In genomic region chr6:90216081-90216977, GRCh38 we compare ENCODE assay signal across 8 cellular contexts.
DNase-seq lines count a peak whose midpoint lies in the region; ATAC-seq lines count a peak whose summit lies in the region.

No MANE protein-coding gene starts in this region.

- CTCF ChIA-PET in activated naive CD4-positive, alpha-beta T cell treated with anti-CD3 and anti-CD28 coated beads, Interleukin-2, amount 10 ng/mL, durations not matched to agents 7 days and 5 days (lab: Charles Lee), result interaction anchor here (0.7 to 5.6 kb wide), 11 partner anchors 15 to 275 kb away, joined by 3 to 29 read pairs (median 3); no protein-coding TSS in a partner anchor

- no peaks in the 10 kb centered on the region for H3K9me3 ChIP-seq in thymus (ENCODE audit: control insufficient read depth)

- peaks cover under 1% of the 10 kb centered on the region for H3K9me3 Mint-ChIP-seq in activated naive CD4-positive, alpha-beta T cell treated with anti-CD3 and anti-CD28 coated beads, Interleukin-2, amount 10 ng/mL, durations not matched to agents 7 days and 5 days
- no peaks in the 10 kb centered on the region for H3K9me3 Mint-ChIP-seq in immature natural killer cell

- H3K27me3 Mint-ChIP-seq in activated naive CD4-positive, alpha-beta T cell treated with anti-CD3 and anti-CD28 coated beads, Interleukin-2, amount 10 ng/mL, durations not matched to agents 7 days and 5 days, result no peaks in the 10 kb centered on the region
- no peaks in the 10 kb centered on the region for H3K27me3 Mint-ChIP-seq in immature natural killer cell (ENCODE audit: low read depth in 3 of 3)

- H3K4me3 ChIP-seq in thymus (ENCODE audit: low read length), result no peak overlapping the region

- H3K27ac ChIP-seq in thymus (ENCODE audit: low read depth), result peak overlapping the region; percentile 70

- WGBS in thymus, result 58% methylated on average over 14 of the region's 14 CpGs

- ATAC-seq in HG03135 (IDR thresholded peaks at IDR 0.05; ENCODE audit: unreplicated experiment), result peak; percentile 58

- no peak overlapping the region for H3K27ac Mint-ChIP-seq in activated naive CD4-positive, alpha-beta T cell treated with anti-CD3 and anti-CD28 coated beads, Interleukin-2, amount 10 ng/mL, durations not matched to agents 7 days and 5 days
- peak overlapping the region in 4 of 6 donors; percentile 25 to 73 (median 44) for H3K27ac Mint-ChIP-seq in immature natural killer cell

- H3K36me3 Mint-ChIP-seq in activated naive CD4-positive, alpha-beta T cell treated with anti-CD3 and anti-CD28 coated beads, Interleukin-2, amount 10 ng/mL, durations not matched to agents 7 days and 5 days, result peaks cover 34% of the 10 kb centered on the region
- no peaks in the 10 kb centered on the region for H3K36me3 Mint-ChIP-seq in immature natural killer cell

- no peaks in the 10 kb centered on the region for H3K36me3 ChIP-seq in thymus (ENCODE audit: control insufficient read depth, insufficient read depth)

- peak; percentile 56 for DNase-seq in activated naive CD4-positive, alpha-beta T cell treated with anti-CD3 and anti-CD28 coated beads, Interleukin-2, amount 10 ng/mL, durations not matched to agents 7 days and 5 days
- no peak for DNase-seq in activated naive CD4-positive, alpha-beta T cell treated with Interleukin-2 at 50 U/mL for 16 hours
- DNase-seq in UCSD-AML1 (lab: John Stamatoyannopoulos, UW; ENCODE audit: unreplicated experiment) (peak; percentile 37), immature natural killer cell (no peak), NCI-H187 treated with DMSO at 0.1 percent for 48 hours (lab: John Stamatoyannopoulos, UW) (no peak), NCI-H748 (lab: John Stamatoyannopoulos, UW; ENCODE audit: unreplicated experiment) (no peak)

- H3K4me1 ChIP-seq in thymus (ENCODE audit: control insufficient read depth, insufficient read depth, low read length), result peaks cover 38% of the 10 kb centered on the region

- H3K4me1 Mint-ChIP-seq in activated naive CD4-positive, alpha-beta T cell treated with anti-CD3 and anti-CD28 coated beads, Interleukin-2, amount 10 ng/mL, durations not matched to agents 7 days and 5 days, result peaks cover 31% of the 10 kb centered on the region
- H3K4me1 Mint-ChIP-seq in immature natural killer cell, result peaks cover 0 to 2% of the 10 kb centered on the region in 2 donors

- H3K4me3 Mint-ChIP-seq in activated naive CD4-positive, alpha-beta T cell treated with anti-CD3 and anti-CD28 coated beads, Interleukin-2, amount 10 ng/mL, durations not matched to agents 7 days and 5 days, result peak overlapping the region; percentile 17
- no peak overlapping the region for H3K4me3 Mint-ChIP-seq in immature natural killer cell

- no peaks in the 10 kb centered on the region for H3K27me3 ChIP-seq in thymus (ENCODE audit: control insufficient read depth, insufficient read depth)

Comparison
In these comparisons a context has a peak if more than half of its experiments do, and no peak if none do; other contexts are left out.
1. DNase-seq: peak in activated naive CD4-positive, alpha-beta T cell treated with anti-CD3 and anti-CD28 coated beads, Interleukin-2, amount 10 ng/mL, durations not matched to agents 7 days and 5 days (single experiment) and UCSD-AML1 (single experiment); none in activated naive CD4-positive, alpha-beta T cell treated with Interleukin-2 at 50 U/mL for 16 hours (single experiment), immature natural killer cell (0 of 3), NCI-H187 treated with DMSO at 0.1 percent for 48 hours (single experiment) and NCI-H748 (single experiment).